Comparison of ENCODE assay signal across 12 cellular contexts in the genomic region with DNA sequence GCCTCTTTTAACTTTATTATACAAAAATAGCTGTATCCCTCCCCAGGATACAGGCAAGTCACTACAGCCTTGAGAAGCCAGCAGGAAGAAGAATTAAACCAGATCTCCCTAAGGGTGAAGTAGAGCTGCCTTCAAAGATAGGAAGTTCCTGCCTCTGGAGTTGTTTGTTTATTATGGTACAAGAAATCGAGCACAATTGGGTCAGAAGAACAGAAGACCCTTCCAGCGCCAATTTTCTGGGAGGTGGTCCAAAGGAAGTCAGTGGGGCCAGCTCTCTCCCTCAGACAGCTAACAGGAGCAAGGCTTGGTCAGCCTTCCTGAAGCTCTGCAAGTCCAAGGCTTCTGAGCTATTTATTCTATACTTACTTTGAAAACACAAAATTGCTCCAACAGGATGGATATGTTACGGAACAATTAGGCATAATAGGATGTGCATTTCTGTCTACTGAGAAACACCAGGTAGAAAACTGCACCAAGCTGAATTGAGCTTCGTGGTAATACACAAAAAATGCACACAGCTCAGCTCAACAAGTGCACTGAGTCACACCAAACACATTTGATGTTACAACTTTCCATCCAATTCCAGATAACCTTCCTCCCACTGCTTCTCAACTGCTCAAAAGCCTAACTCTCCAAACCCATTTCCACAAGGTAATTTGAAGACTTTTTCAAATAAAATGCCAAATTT. TPM values are rescaled to one million over a fixed set of nuclear protein-coding genes. Genes with fewer than 3 reads are reported as not detected.
DNase-seq lines count a peak whose midpoint lies in the region; ATAC-seq and TF ChIP-seq lines count a peak whose summit lies in the region.
"Had no signal": no experiment of that assay in that cellular context is flagged by ENCODE, and none has a peak within 500 bp of the region (broad histone marks: within the 10 kb centered on the region; RNA-seq: fewer than 3 reads in every experiment).

No MANE protein-coding gene starts in this region.

- H3K4me3 ChIP-seq in heart left ventricle = peak overlapping the region in 1 of 12 donors; percentile 6
- no peak overlapping the region for H3K4me3 ChIP-seq in smooth muscle cell
- H3K4me3 ChIP-seq: K562, vagina had no signal

- peak overlapping the region in 11 of 12 donors; percentile 12 to 62 (median 50) for H3K27ac ChIP-seq in heart left ventricle
- peak overlapping the region; percentile 44 for H3K27ac ChIP-seq in smooth muscle cell (ENCODE audit: low read depth)
- H3K27ac ChIP-seq: vagina had no signal

- H3K79me2 ChIP-seq in smooth muscle cell (ENCODE audit: low read depth) = peaks cover 98% of the 10 kb centered on the region

- H3K27me3 Mint-ChIP-seq in T-helper 2 cell treated with Interferon-gamma antibody and Interleukin-4, amounts not matched to agents 5 μg/mL and 100 μg/mL, for 36 hours (ENCODE audit: low read depth) = no peaks in the 10 kb centered on the region
- no peaks in the 10 kb centered on the region for H3K27me3 Mint-ChIP-seq in activated T-helper 2 cell treated with anti-CD3 and anti-CD28 coated beads, Interferon-gamma antibody, Interleukin-2, Interleukin-4, amounts not matched to agents 10 μg/mL and 5 μg/mL and 100 μg/mL, durations not matched to agents 14 hours and 24 hours and 36 hours (ENCODE audit: low read depth)

- TF ChIP-seq POLR2A in heart left ventricle (IDR thresholded peaks at IDR 0.05) = no peak

- intact Hi-C loops in activated T-helper 2 cell treated with anti-CD3 and anti-CD28 coated beads, Interferon-gamma antibody, Interleukin-2, Interleukin-4, amounts not matched to agents 10 μg/mL and 5 μg/mL and 100 μg/mL, durations not matched to agents 14 hours and 24 hours and 36 hours (cut with micrococcal nuclease) = no loop called here
- intact Hi-C loops in heart left ventricle (cut with DNase I) = loop anchor here in 1 of 10 donors (10.0 kb wide), 1 partner anchor 45 kb away; no protein-coding TSS in a partner anchor

- TF ChIP-seq CTCF in heart left ventricle (IDR thresholded peaks at IDR 0.05) (no peak), smooth muscle cell (IDR thresholded peaks at IDR 0.05; ENCODE audit: borderline replicate concordance, insufficient read depth, poor library complexity, severe bottlenecking) (no peak)

- peaks cover 24% of the 10 kb centered on the region for H3K9me3 Mint-ChIP-seq in T-helper 2 cell treated with Interferon-gamma antibody and Interleukin-4, amounts not matched to agents 5 μg/mL and 100 μg/mL, for 36 hours
- peaks cover 29% of the 10 kb centered on the region for H3K9me3 Mint-ChIP-seq in activated T-helper 2 cell treated with anti-CD3 and anti-CD28 coated beads, Interferon-gamma antibody, Interleukin-2, Interleukin-4, amounts not matched to agents 10 μg/mL and 5 μg/mL and 100 μg/mL, durations not matched to agents 14 hours and 24 hours and 36 hours

- H3K36me3 ChIP-seq in heart left ventricle (peaks cover 0 to 13% (median 0%) of the 10 kb centered on the region in 9 donors), smooth muscle cell (ENCODE audit: low read depth) (peaks cover 6% of the 10 kb centered on the region)
- H3K36me3 ChIP-seq: vagina had no signal

- H4K20me1 ChIP-seq in smooth muscle cell (ENCODE audit: low read depth) = peaks cover 38% of the 10 kb centered on the region

- H3K4me2 ChIP-seq in smooth muscle cell = peak overlapping the region; percentile 60

- H3K4me1 Mint-ChIP-seq in T-helper 2 cell treated with Interferon-gamma antibody and Interleukin-4, amounts not matched to agents 5 μg/mL and 100 μg/mL, for 36 hours (ENCODE audit: low read depth) = peaks cover 34% of the 10 kb centered on the region
- H3K4me1 Mint-ChIP-seq in activated T-helper 2 cell treated with anti-CD3 and anti-CD28 coated beads, Interferon-gamma antibody, Interleukin-2, Interleukin-4, amounts not matched to agents 10 μg/mL and 5 μg/mL and 100 μg/mL, durations not matched to agents 14 hours and 24 hours and 36 hours (ENCODE audit: low read depth) = peaks cover 38% of the 10 kb centered on the region

- H2AFZ ChIP-seq in smooth muscle cell (ENCODE audit: low read depth) = no peak overlapping the region

- ATAC-seq in heart left ventricle = peak; percentile 56 to 85 (median 66)
- ATAC-seq in GM18867 (IDR thresholded peaks at IDR 0.05; ENCODE audit: unreplicated experiment) = no peak
- no peak for ATAC-seq in GM19395 (IDR thresholded peaks at IDR 0.05; ENCODE audit: unreplicated experiment)
- ATAC-seq: K562 had no signal

- peaks cover 6 to 37% (median 24%) of the 10 kb centered on the region in 12 donors for H3K4me1 ChIP-seq in heart left ventricle
- H3K4me1 ChIP-seq in smooth muscle cell (ENCODE audit: low read depth) = peaks cover 18% of the 10 kb centered on the region

- no peak for DNase-seq in T-helper 2 cell treated with Interferon-gamma antibody and Interleukin-4, amounts not matched to agents 5 μg/mL and 100 μg/mL, for 36 hours (ENCODE audit: low spot score)
- DNase-seq in T-helper 2 cell (no peak), heart left ventricle (peak in 2 of 5 donors; percentile 59 to 64), smooth muscle cell (lab: John Stamatoyannopoulos, UW; ENCODE audit: unreplicated experiment) (no peak)
- no peak for DNase-seq in activated T-helper 2 cell treated with anti-CD3 and anti-CD28 coated beads, Interferon-gamma antibody, Interleukin-2, Interleukin-4, amounts not matched to agents 10 μg/mL and 5 μg/mL and 100 μg/mL, durations not matched to agents 14 hours and 24 hours and 36 hours (ENCODE audit: low spot score)
- no peak for DNase-seq in stimulated activated CD4-positive, alpha-beta T cell treated with anti-CD3 and anti-CD28 coated beads, Interleukin-12 subunit alpha, Interleukin-12 subunit beta, amount 100 ng/mL, for 4 hours
- DNase-seq: activated effector memory CD4-positive, alpha-beta T cell treated with anti-CD3 and anti-CD28 coated beads, Interleukin-2, amount 50 U/mL, for 16 hours; stimulated activated CD4-positive, alpha-beta T cell treated with anti-CD3 and anti-CD28 coated beads, Interleukin-2, amount 100 ng/mL, for 48 hours had no signal

- 30 to 43% (median 38%) methylated on average over 4 of the region's 4 CpGs for WGBS in heart left ventricle, 4 donors
- WGBS in smooth muscle cell (ENCODE audit: low lambda C conversion rate) = 51% methylated on average over 4 of the region's 4 CpGs

- peaks cover 6% of the 10 kb centered on the region for H3F3A ChIP-seq in smooth muscle cell (ENCODE audit: low read depth)

- peaks cover 81% of the 10 kb centered on the region for H3K36me3 Mint-ChIP-seq in T-helper 2 cell treated with Interferon-gamma antibody and Interleukin-4, amounts not matched to agents 5 μg/mL and 100 μg/mL, for 36 hours (ENCODE audit: low read depth)
- peaks cover 82% of the 10 kb centered on the region for H3K36me3 Mint-ChIP-seq in activated T-helper 2 cell treated with anti-CD3 and anti-CD28 coated beads, Interferon-gamma antibody, Interleukin-2, Interleukin-4, amounts not matched to agents 10 μg/mL and 5 μg/mL and 100 μg/mL, durations not matched to agents 14 hours and 24 hours and 36 hours (ENCODE audit: low read depth)

- peak overlapping the region; percentile 41 for H3K27ac Mint-ChIP-seq in T-helper 2 cell treated with Interferon-gamma antibody and Interleukin-4, amounts not matched to agents 5 μg/mL and 100 μg/mL, for 36 hours
- H3K27ac Mint-ChIP-seq in activated T-helper 2 cell treated with anti-CD3 and anti-CD28 coated beads, Interferon-gamma antibody, Interleukin-2, Interleukin-4, amounts not matched to agents 10 μg/mL and 5 μg/mL and 100 μg/mL, durations not matched to agents 14 hours and 24 hours and 36 hours = peak overlapping the region; percentile 72

- no peak overlapping the region for H3K4me3 Mint-ChIP-seq in T-helper 2 cell treated with Interferon-gamma antibody and Interleukin-4, amounts not matched to agents 5 μg/mL and 100 μg/mL, for 36 hours
- no peak overlapping the region for H3K4me3 Mint-ChIP-seq in activated T-helper 2 cell treated with anti-CD3 and anti-CD28 coated beads, Interferon-gamma antibody, Interleukin-2, Interleukin-4, amounts not matched to agents 10 μg/mL and 5 μg/mL and 100 μg/mL, durations not matched to agents 14 hours and 24 hours and 36 hours (ENCODE audit: low read depth)

- H3K27me3 ChIP-seq in heart left ventricle = no peaks in the 10 kb centered on the region
- no peaks in the 10 kb centered on the region for H3K27me3 ChIP-seq in smooth muscle cell (ENCODE audit: low read depth)
- H3K27me3 ChIP-seq: vagina had no signal

- no peak overlapping the region for H3K9ac ChIP-seq in smooth muscle cell (ENCODE audit: low read depth)

- H3K9me3 ChIP-seq in heart left ventricle (peaks cover 0 to 11% (median 0%) of the 10 kb centered on the region in 12 donors), smooth muscle cell (replicated peaks; ENCODE audit: low read depth) (peaks cover 6% of the 10 kb centered on the region)
- H3K9me3 ChIP-seq: vagina had no signal

RNA-seq across cellular contexts. Expression of gene SERINC5, which starts 16.0 kb away (rescaled TPM):
- total RNA-seq in activated T-helper 2 cell treated with anti-CD3 and anti-CD28 coated beads, Interferon-gamma antibody, Interleukin-2, Interleukin-4, amounts not matched to agents 10 μg/mL and 5 μg/mL and 100 μg/mL, durations not matched to agents 14 hours and 24 hours and 36 hours = 18.9 and 19.0 TPM in 2 replicates
- total RNA-seq in heart left ventricle = 10 to 100 TPM; 10.9 to 25.9 (median 14.6) TPM
- polyA plus RNA-seq in heart left ventricle = 1 to 10 TPM; 3.2 to 6.0 TPM
- 37.0 and 39.2 TPM in 2 replicates for total RNA-seq in smooth muscle cell
- 4.5 and 11.5 TPM in 2 replicates for polyA plus RNA-seq in smooth muscle cell

Comparison
In these comparisons a context has a peak if more than half of its experiments do, and no peak if none do; other contexts are left out.
1. ATAC-seq: peak in heart left ventricle (4 of 4); none in GM18867 (single experiment) and GM19395 (single experiment).